ENCODE assay signal across 8 cellular contexts in genomic region chr19:10390652-10391286, GRCh38. TPM values are rescaled to one million over a fixed set of nuclear protein-coding genes. Genes with fewer than 3 reads are reported as not detected.
DNase-seq lines count a peak whose midpoint lies in the region; ATAC-seq and TF ChIP-seq lines count a peak whose summit lies in the region.

No MANE protein-coding gene starts in this region.

- no peak for TF ChIP-seq EP300 in transverse colon (IDR thresholded peaks at IDR 0.05; ENCODE audit: low read depth)

- ATAC-seq in esophagus mucosa: peak; percentile 69
- no peak for ATAC-seq in GM19035 (IDR thresholded peaks at IDR 0.05; ENCODE audit: unreplicated experiment)

- no peak overlapping the region for H3K4me3 ChIP-seq in transverse colon

- H3K27ac Mint-ChIP-seq in nephron progenitor cell: peak overlapping the region; percentile 60

- 52% methylated on average over 9 of the region's 9 CpGs; no CpG with 5 or more reads in 1 of the 2 donors for WGBS in transverse colon (ENCODE audit: low coverage in 1 of 2), 2 donors

- H3K27ac ChIP-seq in transverse colon: no peak overlapping the region

- intact Hi-C loops in transverse colon (cut with DNase I; ENCODE audit: low total_unique reads): no loop called here

- TF ChIP-seq CTCF in nephron progenitor cell (IDR thresholded peaks at IDR 0.05) (peak; percentile 70), transverse colon (IDR thresholded peaks at IDR 0.05) (peak; percentile 75 to 86 (median 84))

- H3K36me3 Mint-ChIP-seq in nephron progenitor cell (ENCODE audit: low read depth): peaks cover 19% of the 10 kb centered on the region

- H3K9me3 ChIP-seq in transverse colon: no peaks in the 10 kb centered on the region

- no peaks in the 10 kb centered on the region for H3K9me3 Mint-ChIP-seq in nephron progenitor cell

- POLR2A ChIA-PET in HEK293T (lab: Yijun Ruan, JAX): interaction anchor here (0.6 to 1.1 kb wide), 2 partner anchors 121 to 128 kb away, joined by 3 read pairs; no protein-coding TSS in a partner anchor

- peaks cover 6% of the 10 kb centered on the region for H3K27me3 Mint-ChIP-seq in nephron progenitor cell (ENCODE audit: low read depth, poor library complexity)

- DNase-seq in CD1c-positive myeloid dendritic cell (ENCODE audit: extremely low spot score) (peak; percentile 76), HEK293T (ENCODE audit: extremely low spot score) (peak; percentile 76), NOMO-1 treated with DMSO at 0.1 percent for 48 hours (lab: John Stamatoyannopoulos, UW; ENCODE audit: unreplicated experiment) (peak; percentile 33), activated T-cell treated with anti-CD3 and anti-CD28 coated beads for 24 hours (ENCODE audit: low read depth) (peak; percentile 59), nephron progenitor cell (peak; percentile 76), transverse colon (peak; percentile 71)

- no peak overlapping the region for H3K4me3 Mint-ChIP-seq in nephron progenitor cell

- no peaks in the 10 kb centered on the region for H3K4me1 Mint-ChIP-seq in nephron progenitor cell

- peaks cover 0 to 36% (median 18%) of the 10 kb centered on the region in 4 donors for H3K36me3 ChIP-seq in transverse colon

- no peaks in the 10 kb centered on the region for H3K27me3 ChIP-seq in transverse colon

- H3K4me1 ChIP-seq in transverse colon: peaks cover 0 to 5% (median 0%) of the 10 kb centered on the region in 4 donors

- in situ Hi-C loops in transverse colon (cut with MboI; ENCODE audit: low pct_ligation_motif_present in 1 of 4, low pct_unique_long_range_greater_than_20kb in 1 of 4, low sequenced_read_pairs in 3 of 4): loop anchor here in 3 of 4 donors (25.0 kb wide), 1 partner anchor 453 kb away; the partner anchor contains the start of gene OLFM2 (in 3 of the 3)

- no peak for TF ChIP-seq POLR2A in transverse colon (IDR thresholded peaks at IDR 0.05)

- CTCF ChIA-PET in HEK293T (lab: Yijun Ruan, JAX): interaction anchor here (0.5 to 1.3 kb wide), 9 partner anchors 8 to 467 kb away, joined by 3 to 11 read pairs (median 4); partner anchors contain the start of gene TYK2

TF ChIP-seq in HEK293T, 16 proteins besides CTCF, POLR2A, EP300 and RAD21:
- no peak for TF ChIP-seq BHLHE40 (IDR thresholded peaks at IDR 0.05; ENCODE audit: borderline replicate concordance)
- peak; percentile 60; the same call in 1 of the 2 replicates for TF ChIP-seq ZNF384 (IDR thresholded peaks at IDR 0.05)
TF ChIP-seq in HEK293T: peak in this region for 1.

RNA-seq across cellular contexts. Expression of gene TYK2, which starts 10.4 kb away (rescaled TPM):
- 51.1 TPM for total RNA-seq in esophagus mucosa
- total RNA-seq in transverse colon: 100 to 1,000 TPM; 111 to 463 (median 201) TPM

RNA-seq across cellular contexts. Expression of gene CDC37, which starts 12.6 kb away (rescaled TPM):
- total RNA-seq in esophagus mucosa (86.5 TPM), transverse colon (100 to 1,000 TPM; 125 to 168 (median 162) TPM)

RNA-seq across cellular contexts. Expression of gene PDE4A, which starts 29.6 kb away (rescaled TPM):
- total RNA-seq in esophagus mucosa: 0.92 TPM
- 10 to 100 TPM in 3 of 4 donors, 1 to 10 TPM in 1; 9.0 to 15.9 (median 13.1) TPM for total RNA-seq in transverse colon

RNA-seq across cellular contexts. Expression of gene ICAM3, which starts 51.3 kb away (rescaled TPM):
- total RNA-seq in esophagus mucosa (7.6 TPM), transverse colon (10 to 100 TPM in 2 of 4 donors, 1 to 10 TPM in 2; 2.6 to 17.5 (median 8.6) TPM)

RNA-seq across cellular contexts. Expression of gene RAVER1, which starts 57.4 kb away (rescaled TPM):
- total RNA-seq in esophagus mucosa: 19.6 TPM
- 10 to 100 TPM; 35.0 to 39.6 (median 38.6) TPM for total RNA-seq in transverse colon
